In the genomic region with DNA sequence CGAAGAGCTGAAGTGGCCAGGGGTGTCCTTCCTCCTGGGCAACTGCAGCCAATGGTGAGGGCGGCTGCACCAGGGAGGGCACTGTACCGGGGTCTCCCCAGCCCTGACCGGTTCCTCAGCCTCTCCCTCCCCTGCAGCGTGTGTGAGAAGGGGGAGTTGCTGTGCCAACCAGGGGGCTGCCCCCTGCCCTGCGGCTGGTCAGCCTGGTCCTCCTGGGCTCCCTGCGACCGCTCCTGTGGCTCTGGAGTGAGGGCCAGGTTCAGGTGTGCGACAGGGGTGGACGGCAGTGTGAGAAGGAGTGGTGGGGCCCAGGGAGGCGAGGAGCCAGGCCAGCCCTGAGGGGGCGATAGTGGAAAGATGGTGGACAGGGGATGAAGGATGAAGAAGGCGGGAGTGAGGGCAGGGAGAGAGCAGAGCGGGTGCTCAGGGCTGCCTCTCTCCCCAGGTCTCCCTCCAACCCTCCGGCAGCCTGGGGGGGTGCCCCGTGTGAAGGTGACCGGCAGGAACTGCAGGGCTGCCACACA, we compare ENCODE assay signal across 2 cellular contexts.
TF ChIP-seq lines count a peak whose summit lies in the region.

No MANE protein-coding gene starts in this region.

TF ChIP-seq in IMR-90, 13 proteins besides CTCF, POLR2A, EP300 and RAD21:
- TF ChIP-seq, protein P1, sequence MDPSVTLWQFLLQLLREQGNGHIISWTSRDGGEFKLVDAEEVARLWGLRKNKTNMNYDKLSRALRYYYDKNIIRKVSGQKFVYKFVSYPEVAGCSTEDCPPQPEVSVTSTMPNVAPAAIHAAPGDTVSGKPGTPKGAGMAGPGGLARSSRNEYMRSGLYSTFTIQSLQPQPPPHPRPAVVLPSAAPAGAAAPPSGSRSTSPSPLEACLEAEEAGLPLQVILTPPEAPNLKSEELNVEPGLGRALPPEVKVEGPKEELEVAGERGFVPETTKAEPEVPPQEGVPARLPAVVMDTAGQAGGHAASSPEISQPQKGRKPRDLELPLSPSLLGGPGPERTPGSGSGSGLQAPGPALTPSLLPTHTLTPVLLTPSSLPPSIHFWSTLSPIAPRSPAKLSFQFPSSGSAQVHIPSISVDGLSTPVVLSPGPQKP (IDR thresholded peaks at IDR 0.05; ENCODE audit: borderline replicate concordance, low read depth, low read length): no peak
- TF ChIP-seq MAZ (IDR thresholded peaks at IDR 0.05; ENCODE audit: borderline replicate concordance, low read depth, low read length): no peak
- no peak for TF ChIP-seq RFX5 (IDR thresholded peaks at IDR 0.05; ENCODE audit: low read depth, low read length)
- no peak for TF ChIP-seq MAFK (IDR thresholded peaks at IDR 0.05; ENCODE audit: low read depth, low read length)
- no peak for TF ChIP-seq FOS (IDR thresholded peaks at IDR 0.05; ENCODE audit: low read depth, low read length)
- no peak for TF ChIP-seq SMC3 (IDR thresholded peaks at IDR 0.05; ENCODE audit: low read depth, low read length)
- TF ChIP-seq RCOR1 (IDR thresholded peaks at IDR 0.05; ENCODE audit: insufficient replicate concordance, low read length): no peak
- TF ChIP-seq CHD1 (IDR thresholded peaks at IDR 0.05; ENCODE audit: low read depth, low read length): no peak
- no peak for TF ChIP-seq NFE2L2 (IDR thresholded peaks at IDR 0.05; ENCODE audit: low read depth, low read length)
- TF ChIP-seq MXI1 (IDR thresholded peaks at IDR 0.05; ENCODE audit: borderline replicate concordance, low read depth, low read length): no peak
- TF ChIP-seq, protein P2, sequence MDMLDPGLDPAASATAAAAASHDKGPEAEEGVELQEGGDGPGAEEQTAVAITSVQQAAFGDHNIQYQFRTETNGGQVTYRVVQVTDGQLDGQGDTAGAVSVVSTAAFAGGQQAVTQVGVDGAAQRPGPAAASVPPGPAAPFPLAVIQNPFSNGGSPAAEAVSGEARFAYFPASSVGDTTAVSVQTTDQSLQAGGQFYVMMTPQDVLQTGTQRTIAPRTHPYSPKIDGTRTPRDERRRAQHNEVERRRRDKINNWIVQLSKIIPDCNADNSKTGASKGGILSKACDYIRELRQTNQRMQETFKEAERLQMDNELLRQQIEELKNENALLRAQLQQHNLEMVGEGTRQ (IDR thresholded peaks at IDR 0.05; ENCODE audit: low read depth, low read length): no peak
- TF ChIP-seq CEBPB (IDR thresholded peaks at IDR 0.05; ENCODE audit: low read depth, low read length): no peak
- TF ChIP-seq BHLHE40 (IDR thresholded peaks at IDR 0.05; ENCODE audit: low read depth, low read length): no peak

TF ChIP-seq in K562, 482 proteins besides CTCF, POLR2A, EP300 and RAD21:
- TF ChIP-seq, protein P3, sequence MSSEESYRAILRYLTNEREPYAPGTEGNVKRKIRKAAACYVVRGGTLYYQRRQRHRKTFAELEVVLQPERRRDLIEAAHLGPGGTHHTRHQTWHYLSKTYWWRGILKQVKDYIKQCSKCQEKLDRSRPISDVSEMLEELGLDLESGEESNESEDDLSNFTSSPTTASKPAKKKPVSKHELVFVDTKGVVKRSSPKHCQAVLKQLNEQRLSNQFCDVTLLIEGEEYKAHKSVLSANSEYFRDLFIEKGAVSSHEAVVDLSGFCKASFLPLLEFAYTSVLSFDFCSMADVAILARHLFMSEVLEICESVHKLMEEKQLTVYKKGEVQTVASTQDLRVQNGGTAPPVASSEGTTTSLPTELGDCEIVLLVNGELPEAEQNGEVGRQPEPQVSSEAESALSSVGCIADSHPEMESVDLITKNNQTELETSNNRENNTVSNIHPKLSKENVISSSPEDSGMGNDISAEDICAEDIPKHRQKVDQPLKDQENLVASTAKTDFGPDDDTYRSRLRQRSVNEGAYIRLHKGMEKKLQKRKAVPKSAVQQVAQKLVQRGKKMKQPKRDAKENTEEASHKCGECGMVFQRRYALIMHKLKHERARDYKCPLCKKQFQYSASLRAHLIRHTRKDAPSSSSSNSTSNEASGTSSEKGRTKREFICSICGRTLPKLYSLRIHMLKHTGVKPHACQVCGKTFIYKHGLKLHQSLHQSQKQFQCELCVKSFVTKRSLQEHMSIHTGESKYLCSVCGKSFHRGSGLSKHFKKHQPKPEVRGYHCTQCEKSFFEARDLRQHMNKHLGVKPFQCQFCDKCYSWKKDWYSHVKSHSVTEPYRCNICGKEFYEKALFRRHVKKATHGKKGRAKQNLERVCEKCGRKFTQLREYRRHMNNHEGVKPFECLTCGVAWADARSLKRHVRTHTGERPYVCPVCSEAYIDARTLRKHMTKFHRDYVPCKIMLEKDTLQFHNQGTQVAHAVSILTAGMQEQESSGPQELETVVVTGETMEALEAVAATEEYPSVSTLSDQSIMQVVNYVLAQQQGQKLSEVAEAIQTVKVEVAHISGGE (CRISPR knock-in tag; IDR thresholded peaks at IDR 0.05): 0 out of 6 replicates have a peak, but pooled peaks of 1 of the 3 experiments have one; percentile 8
- TF ChIP-seq, protein P4, sequence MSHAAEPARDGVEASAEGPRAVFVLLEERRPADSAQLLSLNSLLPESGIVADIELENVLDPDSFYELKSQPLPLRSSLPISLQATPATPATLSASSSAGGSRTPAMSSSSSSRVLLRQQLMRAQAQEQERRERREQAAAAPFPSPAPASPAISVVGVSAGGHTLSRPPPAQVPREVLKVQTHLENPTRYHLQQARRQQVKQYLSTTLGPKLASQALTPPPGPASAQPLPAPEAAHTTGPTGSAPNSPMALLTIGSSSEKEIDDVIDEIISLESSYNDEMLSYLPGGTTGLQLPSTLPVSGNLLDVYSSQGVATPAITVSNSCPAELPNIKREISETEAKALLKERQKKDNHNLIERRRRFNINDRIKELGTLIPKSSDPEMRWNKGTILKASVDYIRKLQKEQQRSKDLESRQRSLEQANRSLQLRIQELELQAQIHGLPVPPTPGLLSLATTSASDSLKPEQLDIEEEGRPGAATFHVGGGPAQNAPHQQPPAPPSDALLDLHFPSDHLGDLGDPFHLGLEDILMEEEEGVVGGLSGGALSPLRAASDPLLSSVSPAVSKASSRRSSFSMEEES (CRISPR knock-in tag; IDR thresholded peaks at IDR 0.05): no peak
TF ChIP-seq in K562: peak in this region for 1.
